ENCODE assay signal across 14 cellular contexts in the genomic region with DNA sequence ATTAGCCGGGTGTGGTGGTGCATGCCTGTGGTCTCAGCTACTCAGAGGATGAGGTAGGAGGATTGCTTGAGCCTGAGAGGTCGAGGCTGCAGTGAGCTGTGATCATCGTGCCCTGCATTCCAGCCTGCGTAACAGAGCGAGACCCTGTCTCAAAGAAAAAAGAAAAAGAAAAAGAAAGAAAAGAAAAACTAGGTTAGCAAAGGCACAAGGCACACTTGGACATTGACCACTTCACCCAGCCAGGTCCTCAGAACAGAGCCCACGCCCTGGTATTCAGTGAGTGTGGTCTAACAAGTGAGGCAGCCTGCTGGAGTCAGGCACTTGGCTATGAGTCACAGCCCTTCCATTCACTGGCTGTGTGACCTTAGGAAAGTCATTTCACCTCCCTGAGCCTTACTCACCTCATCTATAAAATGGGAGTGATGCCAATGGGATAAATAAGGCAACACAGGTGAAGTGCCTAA. TPM values are rescaled to one million over a fixed set of nuclear protein-coding genes. Genes with fewer than 3 reads are reported as not detected.
DNase-seq lines count a peak whose midpoint lies in the region; ATAC-seq and TF ChIP-seq lines count a peak whose summit lies in the region.
"Had no signal": no experiment of that assay in that cellular context is flagged by ENCODE, and none has a peak within 500 bp of the region (broad histone marks: within the 10 kb centered on the region; RNA-seq: fewer than 3 reads in every experiment).

No MANE protein-coding gene starts in this region.

- DNase-seq in GM23248: peak; percentile 83
- DNase-seq in NCI-H226: peak; percentile 74
- peak; percentile 60 for DNase-seq in epithelial cell of esophagus (ENCODE audit: low read depth)
- DNase-seq in renal cortical epithelial cell (ENCODE audit: low read depth): peak; percentile 67
- DNase-seq in foreskin melanocyte: no peak
- DNase-seq in UCSD-AML1 (lab: John Stamatoyannopoulos, UW; ENCODE audit: unreplicated experiment): no peak
- DNase-seq: activated CD4-positive, alpha-beta T cell treated with anti-CD3 and anti-CD28 coated beads, Interleukin-2, amount 10 ng/mL, durations not matched to agents 24 days and 14 days; adrenal gland; DND-41; NCI-H446 treated with DMSO at 0.1 percent for 48 hours; nucleus accumbens; SHP77 treated with DMSO at 0.1 percent for 48 hours; stimulated activated CD4-positive, alpha-beta T cell treated with anti-CD3 and anti-CD28 coated beads, Interleukin-2, amount 100 ng/mL, for 48 hours had no signal

- peak overlapping the region; percentile 28 for H3K27ac ChIP-seq in GM23248
- H3K27ac ChIP-seq: adrenal gland had no signal

- no peaks in the 10 kb centered on the region for H3K27me3 ChIP-seq in GM23248 (replicated peaks; ENCODE audit: insufficient read depth)
- H3K27me3 ChIP-seq: adrenal gland had no signal

- H3K9me2 ChIP-seq in GM23248 (ENCODE audit: insufficient read depth): no peaks in the 10 kb centered on the region

- peaks cover 17% of the 10 kb centered on the region for H3K4me1 ChIP-seq in GM23248 (ENCODE audit: insufficient read depth)
- H3K4me1 ChIP-seq: adrenal gland had no signal

- H3K4me2 ChIP-seq in GM23248 (ENCODE audit: unreplicated experiment): no peak overlapping the region

- no peaks in the 10 kb centered on the region for H3F3A ChIP-seq in GM23248 (ENCODE audit: insufficient read depth)

- H3K79me2 ChIP-seq in GM23248 (ENCODE audit: insufficient read depth): no peaks in the 10 kb centered on the region

- H4K20me1 ChIP-seq in GM23248 (ENCODE audit: insufficient read depth): no peaks in the 10 kb centered on the region

- ATAC-seq in HG02571 (IDR thresholded peaks at IDR 0.05; ENCODE audit: unreplicated experiment): no peak

- 64 to 69% methylated on average over 6 of the region's 6 CpGs for WGBS in GM23248 (ENCODE audit: low coverage in 1 of 2, low lambda C conversion rate in 2 of 2, missing lambda C conversion rate in 2 of 2), 2 experiments

- no peak overlapping the region for H3K4me3 ChIP-seq in GM23248
- no peak overlapping the region for H3K4me3 ChIP-seq in epithelial cell of esophagus (ENCODE audit: low read length)
- H3K4me3 ChIP-seq: adrenal gland had no signal

- no peaks in the 10 kb centered on the region for H3K9me3 ChIP-seq in GM23248 (ENCODE audit: low read depth)
- H3K9me3 ChIP-seq: adrenal gland had no signal

- H3K36me3 ChIP-seq in GM23248 (ENCODE audit: low read depth): no peaks in the 10 kb centered on the region
- H3K36me3 ChIP-seq: adrenal gland had no signal

- peak overlapping the region; percentile 38; the same call in 1 of the 2 replicates for H3K9ac ChIP-seq in GM23248

- no peak for TF ChIP-seq CTCF in epithelial cell of esophagus (IDR thresholded peaks at IDR 0.05; ENCODE audit: insufficient read depth, low read depth, low read length, missing control alignments)

- H2AFZ ChIP-seq in GM23248: no peak overlapping the region

- in situ Hi-C loops in GM23248 (cut with MboI): no loop called here

RNA-seq across cellular contexts. Expression of a gene that starts 10.4 kb away (rescaled TPM):
- 4.7 and 11.7 TPM in 2 replicates for total RNA-seq in GM23248 (2014; rRNA removed; shearing (Covaris generic))
- polyA plus RNA-seq in GM23248 (2016; fragmentation: Nextera tagmentation; extraction: Ambion mirVana): 6.3 and 6.5 TPM in 2 replicates
- total RNA-seq in renal cortical epithelial cell: 0.20 TPM in 1 of 2 replicates, not detected in the other

RNA-seq across cellular contexts. Expression of a gene that starts 37.5 kb away (rescaled TPM):
- total RNA-seq in GM23248 (2014; rRNA removed; shearing (Covaris generic)): 3.4 and 3.7 TPM in 2 replicates
- 6.6 and 8.6 TPM in 2 replicates for polyA plus RNA-seq in GM23248 (2016; fragmentation: Nextera tagmentation; extraction: Ambion mirVana)
- total RNA-seq in renal cortical epithelial cell: 4.5 and 11.4 TPM in 2 replicates

RNA-seq across cellular contexts. Expression of a gene that starts 46.8 kb away (rescaled TPM):
- total RNA-seq in GM23248 (2014; rRNA removed; shearing (Covaris generic)): 241 and 303 TPM in 2 replicates
- 595 and 643 TPM in 2 replicates for polyA plus RNA-seq in GM23248 (2016; fragmentation: Nextera tagmentation; extraction: Ambion mirVana)
- total RNA-seq in renal cortical epithelial cell: 235 and 745 TPM in 2 replicates

RNA-seq across cellular contexts. Expression of a gene that starts 47.5 kb away (rescaled TPM):
- 13.2 and 16.8 TPM in 2 replicates for total RNA-seq in GM23248 (2014; rRNA removed; shearing (Covaris generic))
- 14.2 and 17.5 TPM in 2 replicates for polyA plus RNA-seq in GM23248 (2016; fragmentation: Nextera tagmentation; extraction: Ambion mirVana)
- 10.6 and 39.6 TPM in 2 replicates for total RNA-seq in renal cortical epithelial cell

Comparison
In these comparisons a context has a peak if more than half of its experiments do, and no peak if none do; other contexts are left out.
1. DNase-seq: peak in GM23248 (single experiment), NCI-H226 (single experiment), epithelial cell of esophagus (single experiment) and renal cortical epithelial cell (single experiment); none in foreskin melanocyte (single experiment) and UCSD-AML1 (single experiment).